In genomic region chr1:184805667-184806295, GRCh38 we compare ENCODE assay signal across 8 cellular contexts. TPM values are rescaled to one million over a fixed set of nuclear protein-coding genes. Genes with fewer than 3 reads are reported as not detected.
A peak's percentile ranks its signal among the peaks of the same experiment; 100 is the strongest.
DNase-seq lines count a peak whose midpoint lies in the region; ATAC-seq and TF ChIP-seq lines count a peak whose summit lies in the region.

No MANE protein-coding gene starts in this region.

- 27% methylated on average over 13 of the region's 13 CpGs for WGBS in right cardiac atrium

- H3K27me3 ChIP-seq in right cardiac atrium (ENCODE audit: control insufficient read depth, insufficient read depth), result no peaks in the 10 kb centered on the region

- ATAC-seq in HG02852 (IDR thresholded peaks at IDR 0.05; ENCODE audit: unreplicated experiment), result peak; percentile 91
- peak; percentile 93 for ATAC-seq in right cardiac atrium
- no peak for ATAC-seq in HG03457 (IDR thresholded peaks at IDR 0.05; ENCODE audit: unreplicated experiment)

- no peak overlapping the region for H3K4me3 ChIP-seq in right cardiac atrium (ENCODE audit: low read length)

- in situ Hi-C loops in GM13976 (cut with MboI; ENCODE audit: low sequenced_read_pairs, unreplicated experiment), result loop anchor here (10.0 to 25.0 kb wide), 2 partner anchors 349 to 882 kb away; partner anchors contain the start of genes SWT1 and TRMT1L

- intact Hi-C loops in right cardiac atrium (cut with DNase I), result loop anchor here (2.0 kb wide), 1 partner anchor 177 kb away; no protein-coding TSS in a partner anchor

- no peaks in the 10 kb centered on the region for H3K4me1 ChIP-seq in right cardiac atrium (ENCODE audit: control insufficient read depth, insufficient read depth, low read length)

- TF ChIP-seq CTCF in GM13976 (IDR thresholded peaks at IDR 0.05; ENCODE audit: borderline replicate concordance, control extremely low read depth, extremely low read depth, insufficient read depth, missing control alignments), result peak; percentile 96

- H3K9me3 ChIP-seq in right cardiac atrium (ENCODE audit: control insufficient read depth, low read length), result no peaks in the 10 kb centered on the region

- peak overlapping the region; percentile 20 for H3K27ac ChIP-seq in right cardiac atrium (ENCODE audit: low read length)

- DNase-seq in GM13976 (ENCODE audit: low spot score) (peak; percentile 75), NCI-H146 treated with DMSO at 0.1 percent for 48 hours (lab: John Stamatoyannopoulos, UW; ENCODE audit: unreplicated experiment) (peak; percentile 79), T-helper 2 cell (peak; percentile 53 to 79 (median 72)), amygdala (lab: John Stamatoyannopoulos, UW) (peak in 55 of 56 donors; percentile 7 to 96 (median 75)), right cardiac atrium (peak; percentile 86 to 96 (median 93)), retina (peak; percentile 88)

RNA-seq across cellular contexts. Expression of gene EDEM3, which starts 51.1 kb away (rescaled TPM):
- total RNA-seq in right cardiac atrium, result 10 to 100 TPM; 19.2 to 26.1 (median 20.2) TPM
- polyA plus RNA-seq in right cardiac atrium, result 10.2 TPM
